Comparison of ENCODE assay signal across 1 cellular context in genomic region chr20:47379433-47380150, GRCh38.
TF ChIP-seq lines count a peak whose summit lies in the region.

No MANE protein-coding gene starts in this region.

TF ChIP-seq in K562, 482 proteins besides CTCF, POLR2A, EP300 and RAD21 (continued from another document and continues in another):
- no peak for TF ChIP-seq TSHZ1 (CRISPR knock-in tag; IDR thresholded peaks at IDR 0.05)
- 0 out of 2 replicates have a peak, but pooled peaks have one; percentile 32 for TF ChIP-seq TFAP4 (CRISPR knock-in tag; IDR thresholded peaks at IDR 0.05; ENCODE audit: borderline replicate concordance)
- TF ChIP-seq RBM34 (IDR thresholded peaks at IDR 0.05; ENCODE audit: borderline replicate concordance, insufficient read depth, low read length): no peak
- peak; percentile 95 for TF ChIP-seq MEIS2 (IDR thresholded peaks at IDR 0.05; ENCODE audit: partially characterized antibody)
- TF ChIP-seq ZNF668 (CRISPR knock-in tag; IDR thresholded peaks at IDR 0.05): no peak
- no peak for TF ChIP-seq NFE2 (IDR thresholded peaks at IDR 0.05; ENCODE audit: low read depth)
- no peak for TF ChIP-seq MCM7 (IDR thresholded peaks at IDR 0.05)
- TF ChIP-seq KLF16 (IDR thresholded peaks at IDR 0.05): peak; percentile 59; the same call in 1 of the 2 replicates
- TF ChIP-seq ZNF696 (CRISPR knock-in tag; conservative IDR thresholded peaks at IDR 0.05): no peak
- TF ChIP-seq ZNF445 (CRISPR knock-in tag; IDR thresholded peaks at IDR 0.05; ENCODE audit: low read depth): no peak
- TF ChIP-seq SLC30A9 (CRISPR knock-in tag; IDR thresholded peaks at IDR 0.05): no peak
- TF ChIP-seq PHF20 (IDR thresholded peaks at IDR 0.05; ENCODE audit: partially characterized antibody): no peak
- TF ChIP-seq SAFB (IDR thresholded peaks at IDR 0.05; ENCODE audit: borderline replicate concordance, low read depth, low read length): no peak
- TF ChIP-seq MCM2 (IDR thresholded peaks at IDR 0.05; ENCODE audit: low read depth): no peak
- TF ChIP-seq FOS (IDR thresholded peaks at IDR 0.05; ENCODE audit: extremely low read depth, insufficient read length): peak; percentile 31
- TF ChIP-seq E2F8 (IDR thresholded peaks at IDR 0.05; ENCODE audit: low read depth, partially characterized antibody): no peak
- no peak for TF ChIP-seq MIER1 (IDR thresholded peaks at IDR 0.05; ENCODE audit: low read depth)
- TF ChIP-seq PTTG1 (tag; IDR thresholded peaks at IDR 0.05; ENCODE audit: low read depth): no peak
- TF ChIP-seq SMAD2 (IDR thresholded peaks at IDR 0.05; ENCODE audit: low read depth, low read length): no peak
- no peak for TF ChIP-seq RHOXF2B (CRISPR knock-in tag; conservative IDR thresholded peaks at IDR 0.05)
- TF ChIP-seq U2AF1 (optimal IDR thresholded peaks at IDR 0.05; ENCODE audit: low read depth, low read length): no peak
- TF ChIP-seq E2F3 (CRISPR knock-in tag; IDR thresholded peaks at IDR 0.05): no peak
- no peak for TF ChIP-seq FOXA1 (IDR thresholded peaks at IDR 0.05; ENCODE audit: borderline replicate concordance)
- TF ChIP-seq FOXA3 (CRISPR knock-in tag; conservative IDR thresholded peaks at IDR 0.05 in 1 of 2, IDR thresholded peaks at IDR 0.05 in 1 of 2): no peak
- no peak for TF ChIP-seq ARID4B (CRISPR knock-in tag; IDR thresholded peaks at IDR 0.05)
- TF ChIP-seq ZNF280A (IDR thresholded peaks at IDR 0.05; ENCODE audit: low read depth, partially characterized antibody): no peak
- no peak for TF ChIP-seq ZNF655 (CRISPR knock-in tag; IDR thresholded peaks at IDR 0.05)
- TF ChIP-seq DMBX1 (CRISPR knock-in tag; IDR thresholded peaks at IDR 0.05; ENCODE audit: borderline replicate concordance): no peak
- no peak for TF ChIP-seq TCF3 (CRISPR knock-in tag; IDR thresholded peaks at IDR 0.05)
- no peak for TF ChIP-seq CUX1 (CRISPR knock-in tag; IDR thresholded peaks at IDR 0.05)
- no peak for TF ChIP-seq POLR2G (IDR thresholded peaks at IDR 0.05; ENCODE audit: low read depth, low read length)
- TF ChIP-seq ETV1 (tag; conservative IDR thresholded peaks at IDR 0.05; ENCODE audit: low read depth): no peak
- no peak for TF ChIP-seq HDAC2 (IDR thresholded peaks at IDR 0.05)
- TF ChIP-seq TBP (optimal IDR thresholded peaks at IDR 0.05; ENCODE audit: low read depth, low read length): no peak
- no peak for TF ChIP-seq E2F6 (IDR thresholded peaks at IDR 0.05; ENCODE audit: borderline replicate concordance in 1 of 2, extremely low read depth in 1 of 2, insufficient read depth in 1 of 2, insufficient read length in 1 of 2, low read depth in 1 of 2, low read length in 1 of 2, poor library complexity in 1 of 2, severe bottlenecking in 1 of 2)
- no peak for TF ChIP-seq DNMT1 (IDR thresholded peaks at IDR 0.05)
- no peak for TF ChIP-seq MYBL2 (IDR thresholded peaks at IDR 0.05; ENCODE audit: low read depth)
- TF ChIP-seq MYBL2 (CRISPR knock-in tag; IDR thresholded peaks at IDR 0.05; ENCODE audit: borderline replicate concordance): no peak
- TF ChIP-seq HDAC1 (IDR thresholded peaks at IDR 0.05): peak in 1 of 2 experiments; percentile 83; a peak in 2 of 4 replicates
- TF ChIP-seq TGIF2 (CRISPR knock-in tag; IDR thresholded peaks at IDR 0.05): no peak
- TF ChIP-seq ADNP (tag; IDR thresholded peaks at IDR 0.05): no peak
- TF ChIP-seq MTA3 (IDR thresholded peaks at IDR 0.05; ENCODE audit: borderline replicate concordance): peak; percentile 41; the same call in 1 of the 2 replicates
- TF ChIP-seq ETV6 (IDR thresholded peaks at IDR 0.05; ENCODE audit: borderline replicate concordance in 1 of 2, low read depth in 2 of 2, low read length in 1 of 2): peak in 1 of 2 experiments; percentile 39; a peak in 1 of 4 replicates
- TF ChIP-seq ETV6 (CRISPR knock-in tag; IDR thresholded peaks at IDR 0.05; ENCODE audit: borderline replicate concordance): no peak
- TF ChIP-seq SIN3B (IDR thresholded peaks at IDR 0.05; ENCODE audit: low read depth): no peak
- TF ChIP-seq CREB1 (IDR thresholded peaks at IDR 0.05): peak; percentile 52; the same call in 1 of the 2 replicates
- TF ChIP-seq CREB1 (CRISPR knock-in tag; IDR thresholded peaks at IDR 0.05): peak; percentile 69
